Comparison of ENCODE assay signal across 15 cellular contexts in the genomic region with DNA sequence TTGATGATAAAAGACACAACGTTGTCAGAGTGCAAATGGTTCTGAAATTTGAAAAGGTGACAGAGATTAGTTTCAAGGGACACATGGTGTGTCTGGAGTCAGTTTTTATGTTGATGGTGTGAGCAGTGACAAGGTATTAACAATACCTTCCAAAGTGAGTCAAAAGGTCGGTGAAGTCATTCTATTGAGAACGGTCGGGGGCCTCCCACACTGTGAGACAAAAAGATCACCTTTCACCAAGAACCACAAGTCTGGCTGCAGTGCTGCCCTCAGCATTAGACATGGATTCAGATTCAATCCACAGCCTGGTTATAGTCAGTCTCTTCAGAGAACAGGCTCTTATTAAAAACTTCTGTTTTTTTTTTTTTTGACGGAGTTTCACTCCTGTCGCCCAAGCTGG. TPM values are rescaled to one million over a fixed set of nuclear protein-coding genes. Genes with fewer than 3 reads are reported as not detected.
DNase-seq lines count a peak whose midpoint lies in the region; ATAC-seq, FAIRE-seq and TF ChIP-seq lines count a peak whose summit lies in the region.
"Had no signal": no experiment of that assay in that cellular context is flagged by ENCODE, and none has a peak within 500 bp of the region (broad histone marks: within the 10 kb centered on the region; RNA-seq: fewer than 3 reads in every experiment).

No MANE protein-coding gene starts in this region.

- peaks cover 5% of the 10 kb centered on the region for H3K36me3 ChIP-seq in mesendoderm (ENCODE audit: control insufficient read depth, insufficient read depth, low read length)
- H3K36me3 ChIP-seq in HepG2 (replicated peaks in 1 of 2; ENCODE audit: control insufficient read depth in 1 of 2, insufficient read depth in 2 of 2, low read length in 2 of 2): peaks cover 2 to 35% of the 10 kb centered on the region in 2 experiments

- WGBS in mesendoderm (ENCODE audit: extremely low coverage, insufficient coverage, low lambda C conversion rate): no CpG with 5 or more reads among the region's 6 CpGs
- WGBS in HepG2 (ENCODE audit: low lambda C conversion rate): 97% methylated on average over 6 of the region's 6 CpGs

- no peak overlapping the region for H3K23ac ChIP-seq in mesendoderm (ENCODE audit: low read length)

- H2AK5ac ChIP-seq in mesendoderm (ENCODE audit: low read length): no peak overlapping the region

- no peak overlapping the region for H3K27ac Mint-ChIP-seq in activated naive CD8-positive, alpha-beta T cell treated with anti-CD3 and anti-CD28 coated beads, Interleukin-2, amount 50 U/mL, for 24 hours
- H3K27ac Mint-ChIP-seq in activated naive CD8-positive, alpha-beta T cell treated with anti-CD3 and anti-CD28 coated beads for 36 hours: no peak overlapping the region
- no peak overlapping the region for H3K27ac Mint-ChIP-seq in WTC11
- H3K27ac Mint-ChIP-seq: B cell; CD8-positive, alpha-beta T cell; H9 had no signal

- intact Hi-C loops in HepG2 (cut with micrococcal nuclease; ENCODE audit: unreplicated experiment): no loop called here

- peaks cover 5% of the 10 kb centered on the region for H3K4me1 Mint-ChIP-seq in activated naive CD8-positive, alpha-beta T cell treated with anti-CD3 and anti-CD28 coated beads, Interleukin-2, amount 50 U/mL, for 24 hours
- H3K4me1 Mint-ChIP-seq in activated naive CD8-positive, alpha-beta T cell treated with anti-CD3 and anti-CD28 coated beads for 36 hours: no peaks in the 10 kb centered on the region
- H3K4me1 Mint-ChIP-seq in WTC11: peaks cover 5% of the 10 kb centered on the region
- H3K4me1 Mint-ChIP-seq: B cell had no signal

- H3K9me3 Mint-ChIP-seq in activated naive CD8-positive, alpha-beta T cell treated with anti-CD3 and anti-CD28 coated beads, Interleukin-2, amount 50 U/mL, for 24 hours: peaks cover 65% of the 10 kb centered on the region
- peaks cover 55% of the 10 kb centered on the region for H3K9me3 Mint-ChIP-seq in activated naive CD8-positive, alpha-beta T cell treated with anti-CD3 and anti-CD28 coated beads for 36 hours
- H3K9me3 Mint-ChIP-seq in WTC11: peaks cover 43% of the 10 kb centered on the region

- no peak overlapping the region for H3K56ac ChIP-seq in mesendoderm (ENCODE audit: low read length)

- H2BK120ac ChIP-seq in mesendoderm (ENCODE audit: low read depth, low read length): no peak overlapping the region

- H3K4me3 ChIP-seq in mesendoderm (ENCODE audit: low read length) (no peak overlapping the region), HepG2 (replicated peaks in 1 of 3; ENCODE audit: insufficient read depth in 1 of 3, low read depth in 2 of 3, low read length in 3 of 3) (no peak overlapping the region)

- no peak overlapping the region for H4K5ac ChIP-seq in mesendoderm (ENCODE audit: low read length)

- ATAC-seq in activated naive CD8-positive, alpha-beta T cell treated with anti-CD3 and anti-CD28 coated beads, Interleukin-2, amount 50 U/mL, for 24 hours: peak; percentile 80
- peak; percentile 57 for ATAC-seq in WTC11
- ATAC-seq in HepG2: no peak
- ATAC-seq: CD8-positive, alpha-beta T cell had no signal

- H3K4me3 Mint-ChIP-seq in activated naive CD8-positive, alpha-beta T cell treated with anti-CD3 and anti-CD28 coated beads, Interleukin-2, amount 50 U/mL, for 24 hours: no peak overlapping the region
- H3K4me3 Mint-ChIP-seq in activated naive CD8-positive, alpha-beta T cell treated with anti-CD3 and anti-CD28 coated beads for 36 hours: no peak overlapping the region
- H3K4me3 Mint-ChIP-seq in WTC11: no peak overlapping the region
- H3K4me3 Mint-ChIP-seq: B cell; CD8-positive, alpha-beta T cell; H9 had no signal

- no peak overlapping the region for H3K18ac ChIP-seq in mesendoderm (ENCODE audit: low read length)

- H3K79me1 ChIP-seq in mesendoderm (ENCODE audit: low read length): peaks cover 21% of the 10 kb centered on the region

- no peak for TF ChIP-seq CTCF in WTC11 (IDR thresholded peaks at IDR 0.05)
- TF ChIP-seq CTCF in HepG2 (CRISPR knock-in tag; IDR thresholded peaks at IDR 0.05): no peak

- H3K27ac ChIP-seq in mesendoderm (ENCODE audit: low read depth, low read length): no peak overlapping the region
- no peak overlapping the region for H3K27ac ChIP-seq in HepG2 (ENCODE audit: extremely low read length, insufficient read depth, low read length)
- H3K27ac ChIP-seq: BLaER1 treated with 17β-estradiol and CSF1 and Interleukin-3, amounts not matched to agents 10 nM and 100 nM had no signal

- POLR2A ChIA-PET in WTC11 (lab: Charles Lee) (no interaction called here), HepG2 (lab: Yijun Ruan, JAX) (no interaction called here)

- no peak overlapping the region for H3K4ac ChIP-seq in mesendoderm (ENCODE audit: low read depth, low read length)

- no peak for FAIRE-seq in HepG2 (lab: Jason Lieb, UNC)
- no peak for FAIRE-seq in RCC 7860 (lab: Jason Lieb, UNC)

- no peak for TF ChIP-seq POLR2A in HepG2 (IDR thresholded peaks at IDR 0.05; ENCODE audit: insufficient read depth in 1 of 2, low read depth in 2 of 2, low read length in 2 of 2)

- no peak for TF ChIP-seq RAD21 in HepG2 (CRISPR knock-in tag; IDR thresholded peaks at IDR 0.05)

- H3K79me2 ChIP-seq in mesendoderm (ENCODE audit: control insufficient read depth, insufficient read depth, low read length): peaks cover 5% of the 10 kb centered on the region
- H3K79me2 ChIP-seq in HepG2 (ENCODE audit: insufficient read depth, low read length): peaks cover 6% of the 10 kb centered on the region

- H4K20me1 ChIP-seq in HepG2 (ENCODE audit: insufficient read depth, low read length): no peaks in the 10 kb centered on the region

- H3K9ac ChIP-seq in mesendoderm (ENCODE audit: low read length) (no peak overlapping the region), HepG2 (ENCODE audit: insufficient read depth, low read depth, low read length) (no peak overlapping the region)
- H3K9ac ChIP-seq: BLaER1 treated with 17β-estradiol and CSF1 and Interleukin-3, amounts not matched to agents 10 nM and 100 nM had no signal

- H2BK5ac ChIP-seq in mesendoderm (ENCODE audit: low read length): no peak overlapping the region

- BruUV-seq in HepG2 (replicated peaks; lab: Mats Ljungman, UMichigan): no TSS peak

- no peaks in the 10 kb centered on the region for H3K27me3 Mint-ChIP-seq in activated naive CD8-positive, alpha-beta T cell treated with anti-CD3 and anti-CD28 coated beads, Interleukin-2, amount 50 U/mL, for 24 hours
- H3K27me3 Mint-ChIP-seq in activated naive CD8-positive, alpha-beta T cell treated with anti-CD3 and anti-CD28 coated beads for 36 hours: no peaks in the 10 kb centered on the region
- H3K27me3 Mint-ChIP-seq in WTC11 (ENCODE audit: low read depth): no peaks in the 10 kb centered on the region
- H3K27me3 Mint-ChIP-seq: B cell had no signal

- H3K4me2 ChIP-seq in mesendoderm (ENCODE audit: low read length) (no peak overlapping the region), HepG2 (ENCODE audit: low read depth, low read length) (no peak overlapping the region)
- H3K4me2 ChIP-seq: BLaER1 treated with 17β-estradiol and CSF1 and Interleukin-3, amounts not matched to agents 10 nM and 100 nM had no signal

- no peak overlapping the region for H4K8ac ChIP-seq in mesendoderm (ENCODE audit: low read depth, low read length)

- no peak overlapping the region for H2AFZ ChIP-seq in HepG2 (ENCODE audit: low read length)

- H3K9me3 ChIP-seq in HepG2 (ENCODE audit: low read length): peaks cover 14% of the 10 kb centered on the region; the same call in 1 of the 2 replicates

- no peak overlapping the region for H2BK15ac ChIP-seq in mesendoderm (replicated peaks; ENCODE audit: low read depth)

- in situ Hi-C loops in HepG2 (cut with HindIII; ENCODE audit: extremely low pct_ligation_motif_present, low pct_unique_long_range_greater_than_20kb): no loop called here

- H3K4me1 ChIP-seq in mesendoderm (ENCODE audit: control insufficient read depth, low read depth, low read length) (no peaks in the 10 kb centered on the region), HepG2 (ENCODE audit: insufficient read depth, low read length) (no peaks in the 10 kb centered on the region)
- H3K4me1 ChIP-seq: BLaER1 treated with 17β-estradiol and CSF1 and Interleukin-3, amounts not matched to agents 10 nM and 100 nM had no signal

- TF ChIP-seq EP300 in HepG2 (IDR thresholded peaks at IDR 0.05; ENCODE audit: low read depth in 2 of 2, low read length in 2 of 2): no peak
- no peak for TF ChIP-seq EP300 in HepG2 (CRISPR knock-in tag; IDR thresholded peaks at IDR 0.05; ENCODE audit: borderline replicate concordance)

- CTCF ChIA-PET in WTC11 (lab: Charles Lee): interaction anchor here (1.9 to 2.1 kb wide), 2 partner anchors 14 to 19 kb away, joined by 10 to 15 read pairs; no protein-coding TSS in a partner anchor
- CTCF ChIA-PET in HepG2 (lab: Yijun Ruan, JAX; ENCODE audit: low intra/inter-chr PET ratio, low total read pairs): no interaction called here

- peaks cover 82% of the 10 kb centered on the region for H3K36me3 Mint-ChIP-seq in activated naive CD8-positive, alpha-beta T cell treated with anti-CD3 and anti-CD28 coated beads, Interleukin-2, amount 50 U/mL, for 24 hours (ENCODE audit: low read depth)
- peaks cover 95% of the 10 kb centered on the region for H3K36me3 Mint-ChIP-seq in activated naive CD8-positive, alpha-beta T cell treated with anti-CD3 and anti-CD28 coated beads for 36 hours
- H3K36me3 Mint-ChIP-seq in WTC11: peaks cover 67% of the 10 kb centered on the region

- DNase-seq in activated naive CD8-positive, alpha-beta T cell treated with anti-CD3 and anti-CD28 coated beads, Interleukin-2, amount 50 U/mL, for 24 hours: no peak
- no peak for DNase-seq in activated naive CD8-positive, alpha-beta T cell treated with anti-CD3 and anti-CD28 coated beads for 36 hours
- DNase-seq in WTC11 (ENCODE audit: low spot score) (no peak), mesendoderm (peak; percentile 23), HepG2 (ENCODE audit: low spot score) (no peak), RCC 7860 (ENCODE audit: low spot score) (no peak)
- DNase-seq: Calu3; CD8-positive, alpha-beta T cell; DMS79 treated with DMSO at 0.1 percent for 48 hours; GF-D8; GOT3; H9; IMR-90 had no signal

- H3K27me3 ChIP-seq in mesendoderm (ENCODE audit: insufficient read depth, low read length, poor library complexity) (no peaks in the 10 kb centered on the region), HepG2 (ENCODE audit: control insufficient read depth in 1 of 2, insufficient read depth in 2 of 2, low read length in 2 of 2) (no peaks in the 10 kb centered on the region)
- H3K27me3 ChIP-seq: BLaER1 treated with 17β-estradiol and CSF1 and Interleukin-3, amounts not matched to agents 10 nM and 100 nM had no signal

RNA-seq across cellular contexts. Expression of gene ZNF124, which starts 26.5 kb away (rescaled TPM):
- 10 to 100 TPM; 20.7 to 21.5 TPM for total RNA-seq in activated naive CD8-positive, alpha-beta T cell treated with anti-CD3 and anti-CD28 coated beads for 36 hours
- total RNA-seq in WTC11 (2021) (31.8 to 33.8 TPM (median 33.0 TPM) in 3 replicates), HepG2 (2016; rRNA removed; fragmentation: Illumina TruSeq; extraction: Trizol) (102 and 134 TPM in 2 replicates)
- 15.7 TPM for polyA plus RNA-seq in mesendoderm (2013, experiment 1 of 2)
- polyA plus RNA-seq in mesendoderm (2013, experiment 2 of 2): 16.3 TPM
- 749 and 855 TPM in 2 replicates for total RNA-seq in HepG2 (2016; cell fraction: cytosol; rRNA removed; fragmentation: Illumina TruSeq; extraction: Trizol; ENCODE audit: low read depth)
- total RNA-seq in HepG2 (2016; cell fraction: insoluble cytoplasmic fraction; rRNA removed; fragmentation: Illumina TruSeq; extraction: Trizol): 96.3 and 132 TPM in 2 replicates
- 583 and 722 TPM in 2 replicates for total RNA-seq in HepG2 (2016; cell fraction: membrane; rRNA removed; fragmentation: Illumina TruSeq; extraction: Trizol)
- 58.8 and 62.6 TPM in 2 replicates for total RNA-seq in HepG2 (2016; cell fraction: nucleus; rRNA removed; fragmentation: Illumina TruSeq; extraction: Trizol)
- 6.3 and 9.7 TPM in 2 replicates for polyA plus RNA-seq in HepG2 (2011; rRNA removed)
- polyA plus RNA-seq in HepG2 (2011; cell fraction: cytosol; rRNA removed): 4.1 and 5.0 TPM in 2 replicates
- polyA plus RNA-seq in HepG2 (2011; cell fraction: nucleus; rRNA removed): 7.2 and 7.3 TPM in 2 replicates
- polyA plus RNA-seq in HepG2 (2012): 6.6 and 7.3 TPM in 2 replicates
- polyA plus RNA-seq in HepG2 (2016; cell fraction: cytosol; fragmentation: Illumina TruSeq; extraction: Trizol; ENCODE audit: low read depth): 2.1 and 2.6 TPM in 2 replicates
- polyA plus RNA-seq in HepG2 (2016; cell fraction: insoluble cytoplasmic fraction; fragmentation: Illumina TruSeq; extraction: Trizol; ENCODE audit: low read depth): 17.0 and 18.3 TPM in 2 replicates
- polyA plus RNA-seq in HepG2 (2016; cell fraction: membrane; fragmentation: Illumina TruSeq; extraction: Trizol; ENCODE audit: low read depth): 3.8 and 4.0 TPM in 2 replicates
- polyA plus RNA-seq in HepG2 (2016; cell fraction: nucleus; fragmentation: Illumina TruSeq; extraction: Trizol; ENCODE audit: insufficient read depth, low read depth): 24.6 and 31.3 TPM in 2 replicates
- polyA minus RNA-seq in HepG2 (2011; rRNA and poly(A)+ RNA removed; ENCODE audit: low replicate concordance): 41.2 and 57.5 TPM in 2 replicates
- 107 and 109 TPM in 2 replicates for polyA minus RNA-seq in HepG2 (2011; cell fraction: cytosol; rRNA and poly(A)+ RNA removed)
- polyA minus RNA-seq in HepG2 (2011; cell fraction: nucleus; rRNA and poly(A)+ RNA removed): 61.2 and 76.6 TPM in 2 replicates

RNA-seq across cellular contexts. Expression of gene ZNF669, which starts 41.1 kb away (rescaled TPM):
- 10 to 100 TPM in 1 of 2 experiments, 1 to 10 TPM in 1; 9.6 to 10.2 TPM for total RNA-seq in activated naive CD8-positive, alpha-beta T cell treated with anti-CD3 and anti-CD28 coated beads for 36 hours
- total RNA-seq in WTC11 (2021) (15.2 to 18.3 TPM (median 16.6 TPM) in 3 replicates), HepG2 (2016; rRNA removed; fragmentation: Illumina TruSeq; extraction: Trizol) (13.6 and 14.6 TPM in 2 replicates)
- polyA plus RNA-seq in mesendoderm (2013, experiment 1 of 2): 11.9 TPM
- 10.9 TPM for polyA plus RNA-seq in mesendoderm (2013, experiment 2 of 2)
- 2.4 and 3.5 TPM in 2 replicates for total RNA-seq in HepG2 (2016; cell fraction: cytosol; rRNA removed; fragmentation: Illumina TruSeq; extraction: Trizol; ENCODE audit: low read depth)
- total RNA-seq in HepG2 (2016; cell fraction: insoluble cytoplasmic fraction; rRNA removed; fragmentation: Illumina TruSeq; extraction: Trizol): 10.6 and 14.2 TPM in 2 replicates
- total RNA-seq in HepG2 (2016; cell fraction: membrane; rRNA removed; fragmentation: Illumina TruSeq; extraction: Trizol): 5.9 and 7.8 TPM in 2 replicates
- 9.1 and 11.4 TPM in 2 replicates for total RNA-seq in HepG2 (2016; cell fraction: nucleus; rRNA removed; fragmentation: Illumina TruSeq; extraction: Trizol)
- polyA plus RNA-seq in HepG2 (2011; rRNA removed): 2.8 and 3.1 TPM in 2 replicates
- polyA plus RNA-seq in HepG2 (2011; cell fraction: cytosol; rRNA removed): 1.6 and 2.7 TPM in 2 replicates
- 1.7 and 1.8 TPM in 2 replicates for polyA plus RNA-seq in HepG2 (2011; cell fraction: nucleus; rRNA removed)
- polyA plus RNA-seq in HepG2 (2012): 3.2 and 4.3 TPM in 2 replicates
- polyA plus RNA-seq in HepG2 (2016; cell fraction: cytosol; fragmentation: Illumina TruSeq; extraction: Trizol; ENCODE audit: low read depth): 0.65 and 0.85 TPM in 2 replicates
- 6.7 and 7.5 TPM in 2 replicates for polyA plus RNA-seq in HepG2 (2016; cell fraction: insoluble cytoplasmic fraction; fragmentation: Illumina TruSeq; extraction: Trizol; ENCODE audit: low read depth)
- 0.85 and 1.5 TPM in 2 replicates for polyA plus RNA-seq in HepG2 (2016; cell fraction: membrane; fragmentation: Illumina TruSeq; extraction: Trizol; ENCODE audit: low read depth)
- polyA plus RNA-seq in HepG2 (2016; cell fraction: nucleus; fragmentation: Illumina TruSeq; extraction: Trizol; ENCODE audit: insufficient read depth, low read depth): 4.8 and 6.8 TPM in 2 replicates
- polyA minus RNA-seq in HepG2 (2011; rRNA and poly(A)+ RNA removed; ENCODE audit: low replicate concordance): 5.8 and 7.0 TPM in 2 replicates
- 3.7 and 4.6 TPM in 2 replicates for polyA minus RNA-seq in HepG2 (2011; cell fraction: cytosol; rRNA and poly(A)+ RNA removed)
- polyA minus RNA-seq in HepG2 (2011; cell fraction: nucleus; rRNA and poly(A)+ RNA removed): 9.9 and 10.7 TPM in 2 replicates
